Comparison of ENCODE assay signal across 17 cellular contexts in the genomic region with DNA sequence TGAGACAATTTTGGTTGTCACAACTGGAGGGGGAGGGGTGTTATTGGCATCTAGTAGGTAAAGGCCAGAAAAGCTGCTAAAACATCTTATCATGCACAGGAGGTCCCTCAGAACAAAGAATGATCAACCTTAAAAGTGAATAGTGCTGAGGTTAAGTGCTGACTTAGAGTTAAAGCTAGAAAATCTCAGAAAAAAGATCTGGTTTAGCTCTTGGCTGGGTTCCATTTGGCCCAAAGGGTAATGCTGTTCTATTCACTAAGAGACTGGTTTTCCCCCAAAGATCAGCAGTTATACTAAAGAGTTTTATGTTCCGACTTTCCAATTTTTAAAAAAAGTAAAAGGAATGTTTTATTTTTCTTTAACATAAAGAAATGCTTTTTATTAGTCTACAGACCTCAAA. TPM values are rescaled to one million over a fixed set of nuclear protein-coding genes. Genes with fewer than 3 reads are reported as not detected.
DNase-seq lines count a peak whose midpoint lies in the region; ATAC-seq and TF ChIP-seq lines count a peak whose summit lies in the region.
"Had no signal": no experiment of that assay in that cellular context is flagged by ENCODE, and none has a peak within 500 bp of the region (broad histone marks: within the 10 kb centered on the region; RNA-seq: fewer than 3 reads in every experiment).

No MANE protein-coding gene starts in this region.

- ATAC-seq in Panc1: peak; percentile 42; the same call in 1 of the 2 replicates
- ATAC-seq: left cardiac atrium had no signal

- H3K4me1 Mint-ChIP-seq in endodermal cell (peaks cover 32% of the 10 kb centered on the region), nephron (peaks cover 46% of the 10 kb centered on the region)

- H3K9me3 Mint-ChIP-seq in endodermal cell (peaks cover 7% of the 10 kb centered on the region), nephron (no peaks in the 10 kb centered on the region)

- no peak overlapping the region for H3K9ac ChIP-seq in endodermal cell (ENCODE audit: extremely low read depth, low read length, poor library complexity, severe bottlenecking)

- POLR2A ChIA-PET in Panc1 (lab: Charles Lee): no interaction called here

- H3K4me3 Mint-ChIP-seq in endodermal cell: no peak overlapping the region
- no peak overlapping the region for H3K4me3 Mint-ChIP-seq in nephron
- H3K4me3 Mint-ChIP-seq: brain had no signal

- H3K27me3 ChIP-seq in Panc1 (ENCODE audit: control insufficient read depth, insufficient read depth, low read length): no peaks in the 10 kb centered on the region
- H3K27me3 ChIP-seq in endodermal cell (ENCODE audit: control insufficient read depth, insufficient read depth, low read length, poor library complexity, severe bottlenecking): no peaks in the 10 kb centered on the region
- H3K27me3 ChIP-seq: thyroid gland had no signal

- DNase-seq in EH (ENCODE audit: low read depth) (peak; percentile 52), Panc1 (ENCODE audit: low read depth, low spot score) (no peak), endodermal cell (no peak), NCI-H2196 (lab: John Stamatoyannopoulos, UW; ENCODE audit: unreplicated experiment) (no peak), OCI-M2 (lab: John Stamatoyannopoulos, UW; ENCODE audit: unreplicated experiment) (no peak)
- DNase-seq in stimulated activated naive CD4-positive, alpha-beta T cell (lab: John Stamatoyannopoulos, UW): no peak
- DNase-seq in effector CD4-positive, alpha-beta T cell: no peak
- DNase-seq: activated CD8-positive, alpha-beta memory T cell treated with anti-CD3 and anti-CD28 coated beads, Interleukin-2, amount 50 U/mL, for 4 hours; activated naive CD4-positive, alpha-beta T cell treated with Interleukin-2 at 50 U/mL for 16 hours; effector CD8-positive, alpha-beta T cell; left cardiac atrium; NCI-H1048; stimulated activated CD4-positive, alpha-beta T cell treated with anti-CD3 and anti-CD28 coated beads, Interleukin-2, amount 100 ng/mL, for 48 hours; T-helper 2 cell had no signal

- CTCF ChIA-PET in Panc1 (lab: Charles Lee): no interaction called here

- H3K27me3 Mint-ChIP-seq in endodermal cell (ENCODE audit: insufficient read depth) (no peaks in the 10 kb centered on the region), nephron (ENCODE audit: low read depth) (no peaks in the 10 kb centered on the region)

- WGBS in endodermal cell (ENCODE audit: insufficient coverage in 1 of 2, insufficient read length in 1 of 2), 2 experiments: no CpG with 5 or more reads among the region's 1 CpG

- H3K27ac Mint-ChIP-seq in endodermal cell (peak overlapping the region; percentile 65), nephron (peak overlapping the region; percentile 73 to 84 (median 82))

- BruUV-seq in Panc1 (replicated peaks; lab: Mats Ljungman, UMichigan): no TSS peak

- H3K36me3 Mint-ChIP-seq in endodermal cell (ENCODE audit: low read depth): peaks cover 19% of the 10 kb centered on the region
- peaks cover 21% of the 10 kb centered on the region for H3K36me3 Mint-ChIP-seq in nephron (ENCODE audit: low read depth)

- TF ChIP-seq CTCF in Panc1 (IDR thresholded peaks at IDR 0.05) (no peak), endodermal cell (conservative IDR thresholded peaks at IDR 0.05) (no peak), nephron (IDR thresholded peaks at IDR 0.05; ENCODE audit: unreplicated experiment in 3 of 3) (no peak)

- peaks cover 31% of the 10 kb centered on the region for H3K4me1 ChIP-seq in Panc1 (ENCODE audit: control insufficient read depth, insufficient read depth, low read length)
- peaks cover 5% of the 10 kb centered on the region for H3K4me1 ChIP-seq in endodermal cell (ENCODE audit: control insufficient read depth, insufficient read depth, low read length)

- H3K36me3 ChIP-seq in Panc1 (ENCODE audit: control insufficient read depth, insufficient read depth, low read length) (no peaks in the 10 kb centered on the region), endodermal cell (ENCODE audit: control insufficient read depth, insufficient read depth, low read length) (peaks cover 10% of the 10 kb centered on the region)
- H3K36me3 ChIP-seq: thyroid gland had no signal

- intact Hi-C loops in Panc1 (cut with micrococcal nuclease; ENCODE audit: unreplicated experiment): no loop called here

- in situ Hi-C loops in Panc1 (cut with HindIII; ENCODE audit: low pct_unique_long_range_greater_than_20kb, low sequenced_read_pairs): no loop called here

- no peak overlapping the region for H3K4me3 ChIP-seq in Panc1 (ENCODE audit: low read depth in 2 of 2, low read length in 2 of 2)
- peak overlapping the region; percentile 33 for H3K4me3 ChIP-seq in endodermal cell (ENCODE audit: low read length)
- H3K4me3 ChIP-seq: thyroid gland had no signal

- H3K9me3 ChIP-seq in Panc1 (ENCODE audit: control insufficient read depth, insufficient read depth, low read depth, low read length) (no peaks in the 10 kb centered on the region), endodermal cell (ENCODE audit: control insufficient read depth, low read length) (no peaks in the 10 kb centered on the region)
- H3K9me3 ChIP-seq: thyroid gland had no signal

- H3K27ac ChIP-seq in Panc1 (ENCODE audit: low read length) (peak overlapping the region; percentile 69), endodermal cell (ENCODE audit: low read depth, low read length) (no peak overlapping the region)
- H3K27ac ChIP-seq: thyroid gland had no signal

RNA-seq across cellular contexts. Expression of gene DCBLD2, which starts 15.6 kb away (rescaled TPM):
- total RNA-seq in Panc1 (2021; ENCODE audit: unreplicated experiment) (54.4 TPM), endodermal cell (10 to 100 TPM; 70.7 to 80.9 TPM)
- 14.6 TPM for polyA plus RNA-seq in Panc1 (2012; ENCODE audit: insufficient read length)
- 53.9 TPM for polyA plus RNA-seq in endodermal cell (2013, experiment 1 of 2)
- polyA plus RNA-seq in endodermal cell (2013, experiment 2 of 2): 54.9 TPM
